8 cellular contexts compared by ENCODE assay signal in the genomic region with DNA sequence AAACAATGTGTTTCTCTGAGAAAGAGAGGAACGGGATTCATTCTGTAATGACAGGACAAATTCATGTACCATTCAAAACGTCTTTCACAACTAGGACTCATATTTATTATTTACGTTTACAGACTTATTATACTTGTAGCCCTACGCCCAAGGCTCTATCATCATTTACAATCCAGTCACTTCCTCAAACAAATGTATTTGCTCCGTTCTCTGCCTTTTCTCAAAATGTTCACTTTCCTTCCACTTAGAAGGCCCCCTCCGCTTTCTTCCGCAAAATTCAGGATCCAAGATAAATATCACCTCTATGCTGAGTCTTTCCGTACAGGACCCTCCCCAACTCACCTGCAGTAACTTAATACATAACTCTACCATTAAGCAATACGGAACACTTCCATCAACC. TPM values are rescaled to one million over a fixed set of nuclear protein-coding genes. Genes with fewer than 3 reads are reported as not detected.
DNase-seq lines count a peak whose midpoint lies in the region; ATAC-seq and TF ChIP-seq lines count a peak whose summit lies in the region.

No MANE protein-coding gene starts in this region.

- no peak overlapping the region for H3K4me3 Mint-ChIP-seq in MCF 10A (ENCODE audit: unreplicated experiment)

- H3K4me1 ChIP-seq in breast epithelium (peaks cover 0 to 7% of the 10 kb centered on the region in 2 donors), liver (ENCODE audit: control insufficient read depth in 4 of 4, insufficient read depth in 4 of 4, low read length in 3 of 4) (peaks cover 5 to 30% (median 20%) of the 10 kb centered on the region in 4 donors), upper lobe of right lung (peaks cover 22% of the 10 kb centered on the region)

- no peaks in the 10 kb centered on the region for H3K27me3 Mint-ChIP-seq in MCF 10A (ENCODE audit: insufficient read depth, unreplicated experiment)

- peaks cover 8% of the 10 kb centered on the region for H3K9me3 Mint-ChIP-seq in MCF 10A (ENCODE audit: unreplicated experiment)

- intact Hi-C loops in breast epithelium (cut with DNase I; ENCODE audit: low total_unique reads), result no loop called here
- intact Hi-C loops in MCF 10A (cut with micrococcal nuclease), result no loop called here
- intact Hi-C loops in upper lobe of right lung (cut with DNase I), result no loop called here

- peak overlapping the region; percentile 94 to 95 for H3K27ac ChIP-seq in breast epithelium
- H3K27ac ChIP-seq in angular gyrus (ENCODE audit: low read depth, low read length), result peak overlapping the region; percentile 66
- peak overlapping the region; percentile 93 to 96 for H3K27ac ChIP-seq in liver (ENCODE audit: low read depth in 1 of 2, low read length in 2 of 2)
- H3K27ac ChIP-seq in upper lobe of right lung, result peak overlapping the region; percentile 90

- peaks cover 18% of the 10 kb centered on the region for H3K4me1 Mint-ChIP-seq in MCF 10A (ENCODE audit: insufficient read depth, unreplicated experiment)

- H3K27me3 ChIP-seq in breast epithelium (no peaks in the 10 kb centered on the region), liver (ENCODE audit: control insufficient read depth in 4 of 4, insufficient read depth in 4 of 4, low read length in 3 of 4) (no peaks in the 10 kb centered on the region), upper lobe of right lung (no peaks in the 10 kb centered on the region)

- H3K9me3 ChIP-seq in breast epithelium (no peaks in the 10 kb centered on the region), liver (ENCODE audit: control insufficient read depth in 4 of 4, low read length in 3 of 4) (no peaks in the 10 kb centered on the region), upper lobe of right lung (no peaks in the 10 kb centered on the region)

- no peak for ATAC-seq in upper lobe of right lung
- ATAC-seq in GM19397 (IDR thresholded peaks at IDR 0.05; ENCODE audit: unreplicated experiment), result no peak

- H3K4me3 ChIP-seq in breast epithelium (peak overlapping the region; percentile 71 to 92 (median 76)), liver (ENCODE audit: low read depth in 1 of 3, low read length in 3 of 3) (peak overlapping the region; percentile 81 to 99 (median 91)), upper lobe of right lung (peak overlapping the region; percentile 81)

- DNase-seq in breast epithelium (ENCODE audit: low spot score in 2 of 2) (no peak), MCF 10A (ENCODE audit: unreplicated experiment) (no peak), upper lobe of right lung (no peak), hippocampal formation (lab: John Stamatoyannopoulos, UW) (no peak), NCI-H510A (lab: John Stamatoyannopoulos, UW) (no peak)

- POLR2A ChIA-PET in MCF 10A (lab: Yijun Ruan, JAX), result interaction anchor here (0.9 to 3.0 kb wide), 9 partner anchors 13 to 123 kb away, joined by 3 to 22 read pairs (median 9); a partner anchor contains a TSS

- TF ChIP-seq RAD21 in liver (IDR thresholded peaks at IDR 0.05), result no peak

- CTCF ChIA-PET in MCF 10A (lab: Yijun Ruan, JAX), result interaction anchor here (2.4 kb wide), 1 partner anchor 1233 kb away, joined by 12 read pairs; no protein-coding TSS in a partner anchor

- H3K9ac ChIP-seq in liver (ENCODE audit: low read depth in 1 of 2, low read length in 2 of 2), result peak overlapping the region; percentile 88 to 99

- no peaks in the 10 kb centered on the region for H3K36me3 ChIP-seq in breast epithelium
- H3K36me3 ChIP-seq in liver (ENCODE audit: control insufficient read depth in 4 of 4, insufficient read depth in 3 of 4, low read depth in 1 of 4, low read length in 3 of 4), result peaks cover 0 to 14% (median 7%) of the 10 kb centered on the region in 4 donors
- peaks cover 18% of the 10 kb centered on the region for H3K36me3 ChIP-seq in upper lobe of right lung

- H3K36me3 Mint-ChIP-seq in MCF 10A (ENCODE audit: insufficient read depth, unreplicated experiment), result peaks cover 15% of the 10 kb centered on the region

- no peak for TF ChIP-seq POLR2A in breast epithelium (IDR thresholded peaks at IDR 0.05)

- BruUV-seq in MCF 10A (replicated peaks; lab: Mats Ljungman, UMichigan), result no TSS peak

- 2% methylated on average over 9 of the region's 9 CpGs for WGBS in liver

- H3K27ac Mint-ChIP-seq in MCF 10A (ENCODE audit: low read depth, unreplicated experiment), result no peak overlapping the region

- TF ChIP-seq CTCF in breast epithelium (IDR thresholded peaks at IDR 0.05) (no peak), MCF 10A (IDR thresholded peaks at IDR 0.05; ENCODE audit: unreplicated experiment) (no peak), liver (IDR thresholded peaks at IDR 0.05; ENCODE audit: low read depth, low read length, missing input control) (no peak), upper lobe of right lung (IDR thresholded peaks at IDR 0.05) (no peak)

TF ChIP-seq in liver, 16 proteins besides CTCF, POLR2A, EP300 and RAD21:
- TF ChIP-seq, protein P1, sequence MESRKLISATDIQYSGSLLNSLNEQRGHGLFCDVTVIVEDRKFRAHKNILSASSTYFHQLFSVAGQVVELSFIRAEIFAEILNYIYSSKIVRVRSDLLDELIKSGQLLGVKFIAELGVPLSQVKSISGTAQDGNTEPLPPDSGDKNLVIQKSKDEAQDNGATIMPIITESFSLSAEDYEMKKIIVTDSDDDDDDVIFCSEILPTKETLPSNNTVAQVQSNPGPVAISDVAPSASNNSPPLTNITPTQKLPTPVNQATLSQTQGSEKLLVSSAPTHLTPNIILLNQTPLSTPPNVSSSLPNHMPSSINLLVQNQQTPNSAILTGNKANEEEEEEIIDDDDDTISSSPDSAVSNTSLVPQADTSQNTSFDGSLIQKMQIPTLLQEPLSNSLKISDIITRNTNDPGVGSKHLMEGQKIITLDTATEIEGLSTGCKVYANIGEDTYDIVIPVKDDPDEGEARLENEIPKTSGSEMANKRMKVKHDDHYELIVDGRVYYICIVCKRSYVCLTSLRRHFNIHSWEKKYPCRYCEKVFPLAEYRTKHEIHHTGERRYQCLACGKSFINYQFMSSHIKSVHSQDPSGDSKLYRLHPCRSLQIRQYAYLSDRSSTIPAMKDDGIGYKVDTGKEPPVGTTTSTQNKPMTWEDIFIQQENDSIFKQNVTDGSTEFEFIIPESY (IDR thresholded peaks at IDR 0.05), result no peak
- no peak for TF ChIP-seq FOXA1 (IDR thresholded peaks at IDR 0.05)
- TF ChIP-seq, protein P2, sequence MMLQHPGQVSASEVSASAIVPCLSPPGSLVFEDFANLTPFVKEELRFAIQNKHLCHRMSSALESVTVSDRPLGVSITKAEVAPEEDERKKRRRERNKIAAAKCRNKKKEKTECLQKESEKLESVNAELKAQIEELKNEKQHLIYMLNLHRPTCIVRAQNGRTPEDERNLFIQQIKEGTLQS (IDR thresholded peaks at IDR 0.05), result no peak
- TF ChIP-seq, protein P3, sequence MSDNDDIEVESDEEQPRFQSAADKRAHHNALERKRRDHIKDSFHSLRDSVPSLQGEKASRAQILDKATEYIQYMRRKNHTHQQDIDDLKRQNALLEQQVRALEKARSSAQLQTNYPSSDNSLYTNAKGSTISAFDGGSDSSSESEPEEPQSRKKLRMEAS (IDR thresholded peaks at IDR 0.05), result no peak
- no peak for TF ChIP-seq HNF4A (conservative IDR thresholded peaks at IDR 0.05)
- TF ChIP-seq NR2F2 (IDR thresholded peaks at IDR 0.05), result no peak
- no peak for TF ChIP-seq FOXA2 (IDR thresholded peaks at IDR 0.05)
- TF ChIP-seq YY1 (IDR thresholded peaks at IDR 0.05), result no peak
- TF ChIP-seq TAF1 (conservative IDR thresholded peaks at IDR 0.05), result no peak
- no peak for TF ChIP-seq RXRA (IDR thresholded peaks at IDR 0.05)
- no peak for TF ChIP-seq EGR1 (IDR thresholded peaks at IDR 0.05; ENCODE audit: low read depth in 2 of 2)
- TF ChIP-seq SP1 (IDR thresholded peaks at IDR 0.05), result no peak

RNA-seq across cellular contexts. Expression of a gene that starts 0.7 kb away (rescaled TPM):
- 10 to 100 TPM; 66.4 to 97.9 (median 92.4) TPM for total RNA-seq in breast epithelium
- 162 and 167 TPM in 2 replicates for total RNA-seq in MCF 10A (2022)
- total RNA-seq in liver, result 10 to 100 TPM; 17.4 to 33.3 TPM
- 10 to 100 TPM; 13.3 to 28.9 TPM for polyA plus RNA-seq in liver
- 62.1 TPM for total RNA-seq in upper lobe of right lung
